24 cellular contexts compared by ENCODE assay signal in genomic region chr14:36515896-36516718, GRCh38. TPM values are rescaled to one million over a fixed set of nuclear protein-coding genes. Genes with fewer than 3 reads are reported as not detected.
DNase-seq lines count a peak whose midpoint lies in the region; ATAC-seq lines count a peak whose summit lies in the region.
"Had no signal": no experiment of that assay in that cellular context is flagged by ENCODE, and none has a peak within 500 bp of the region (broad histone marks: within the 10 kb centered on the region; RNA-seq: fewer than 3 reads in every experiment).

No MANE protein-coding gene starts in this region.

- no peaks in the 10 kb centered on the region for H3K9me3 ChIP-seq in iPS-15b (ENCODE audit: control insufficient read depth, insufficient read depth, low read length)
- H3K9me3 ChIP-seq: ovary had no signal

- no peak overlapping the region for H3K4me3 Mint-ChIP-seq in activated naive CD8-positive, alpha-beta T cell treated with anti-CD3 and anti-CD28 coated beads, Interleukin-2, amount 10 ng/mL, durations not matched to agents 7 days and 5 days
- H3K4me3 Mint-ChIP-seq in activated naive CD8-positive, alpha-beta T cell treated with anti-CD3 and anti-CD28 coated beads, Interleukin-2, amount 50 U/mL, for 24 hours: no peak overlapping the region
- H3K4me3 Mint-ChIP-seq: activated B cell treated with CpG ODN at 0.5 μM for 24 hours; CD8-positive, alpha-beta memory T cell; central memory CD8-positive, alpha-beta T cell had no signal

- no peaks in the 10 kb centered on the region for H3K36me3 Mint-ChIP-seq in activated naive CD8-positive, alpha-beta T cell treated with anti-CD3 and anti-CD28 coated beads, Interleukin-2, amount 10 ng/mL, durations not matched to agents 7 days and 5 days
- no peaks in the 10 kb centered on the region for H3K36me3 Mint-ChIP-seq in activated naive CD8-positive, alpha-beta T cell treated with anti-CD3 and anti-CD28 coated beads, Interleukin-2, amount 50 U/mL, for 24 hours (ENCODE audit: low read depth)
- H3K36me3 Mint-ChIP-seq: CD8-positive, alpha-beta memory T cell; naive thymus-derived CD4-positive, alpha-beta T cell had no signal

- peaks cover 72% of the 10 kb centered on the region for H3K27me3 Mint-ChIP-seq in activated naive CD8-positive, alpha-beta T cell treated with anti-CD3 and anti-CD28 coated beads, Interleukin-2, amount 10 ng/mL, durations not matched to agents 7 days and 5 days
- H3K27me3 Mint-ChIP-seq in activated naive CD8-positive, alpha-beta T cell treated with anti-CD3 and anti-CD28 coated beads, Interleukin-2, amount 50 U/mL, for 24 hours: peaks cover 71% of the 10 kb centered on the region

- H3K4me1 ChIP-seq in iPS-15b (ENCODE audit: control insufficient read depth, insufficient read depth, low read length): peaks cover 2% of the 10 kb centered on the region

- ATAC-seq in activated naive CD8-positive, alpha-beta T cell treated with anti-CD3 and anti-CD28 coated beads, Interleukin-2, amount 10 ng/mL, durations not matched to agents 7 days and 5 days (ENCODE audit: low read depth): no peak
- ATAC-seq in activated naive CD8-positive, alpha-beta T cell treated with anti-CD3 and anti-CD28 coated beads, Interleukin-2, amount 50 U/mL, for 24 hours: no peak
- ATAC-seq in HG03565 (IDR thresholded peaks at IDR 0.05; ENCODE audit: unreplicated experiment) (no peak), HG02840 (IDR thresholded peaks at IDR 0.05; ENCODE audit: low FRiP score, unreplicated experiment) (no peak)
- ATAC-seq: naive thymus-derived CD4-positive, alpha-beta T cell; right cardiac atrium had no signal

- H3K9ac ChIP-seq in iPS-15b (ENCODE audit: low read depth, low read length): no peak overlapping the region

- no peaks in the 10 kb centered on the region for H3K36me3 ChIP-seq in H7 (replicated peaks; ENCODE audit: control insufficient read depth, insufficient read depth, low read length)
- H3K36me3 ChIP-seq in iPS-15b (ENCODE audit: control insufficient read depth, insufficient read depth, low read length): no peaks in the 10 kb centered on the region
- H3K36me3 ChIP-seq: ovary had no signal

- peaks cover 5% of the 10 kb centered on the region for H3K4me1 Mint-ChIP-seq in activated naive CD8-positive, alpha-beta T cell treated with anti-CD3 and anti-CD28 coated beads, Interleukin-2, amount 10 ng/mL, durations not matched to agents 7 days and 5 days
- peaks cover 10% of the 10 kb centered on the region for H3K4me1 Mint-ChIP-seq in activated naive CD8-positive, alpha-beta T cell treated with anti-CD3 and anti-CD28 coated beads, Interleukin-2, amount 50 U/mL, for 24 hours

- no peak overlapping the region for H3K4me3 ChIP-seq in H7 (ENCODE audit: insufficient read depth, low read depth, low read length)
- peak overlapping the region; percentile 35 for H3K4me3 ChIP-seq in iPS-15b (ENCODE audit: low read depth, low read length)
- H3K4me3 ChIP-seq: ovary had no signal

- peak overlapping the region; percentile 36 for H3K27ac Mint-ChIP-seq in activated naive CD8-positive, alpha-beta T cell treated with anti-CD3 and anti-CD28 coated beads, Interleukin-2, amount 10 ng/mL, durations not matched to agents 7 days and 5 days
- H3K27ac Mint-ChIP-seq in activated naive CD8-positive, alpha-beta T cell treated with anti-CD3 and anti-CD28 coated beads, Interleukin-2, amount 50 U/mL, for 24 hours: no peak overlapping the region
- H3K27ac Mint-ChIP-seq: activated B cell treated with CpG ODN at 0.5 μM for 24 hours; CD8-positive, alpha-beta memory T cell had no signal

- H3K9me3 Mint-ChIP-seq in activated naive CD8-positive, alpha-beta T cell treated with anti-CD3 and anti-CD28 coated beads, Interleukin-2, amount 10 ng/mL, durations not matched to agents 7 days and 5 days: peaks cover 1% of the 10 kb centered on the region
- H3K9me3 Mint-ChIP-seq in activated naive CD8-positive, alpha-beta T cell treated with anti-CD3 and anti-CD28 coated beads, Interleukin-2, amount 50 U/mL, for 24 hours: no peaks in the 10 kb centered on the region
- H3K9me3 Mint-ChIP-seq: activated B cell treated with CpG ODN at 0.5 μM for 24 hours; central memory CD8-positive, alpha-beta T cell had no signal

- H3K27me3 ChIP-seq in H7 (ENCODE audit: control insufficient read depth, insufficient read depth, low read length) (peaks cover 99% of the 10 kb centered on the region), iPS-15b (ENCODE audit: control insufficient read depth, insufficient read depth, low read length) (peaks cover 99% of the 10 kb centered on the region)

- POLR2A ChIA-PET in activated naive CD8-positive, alpha-beta T cell treated with anti-CD3 and anti-CD28 coated beads, Interleukin-2, amount 10 ng/mL, durations not matched to agents 7 days and 5 days (lab: Charles Lee): no interaction called here

- DNase-seq in activated naive CD8-positive, alpha-beta T cell treated with anti-CD3 and anti-CD28 coated beads, Interleukin-2, amount 10 ng/mL, durations not matched to agents 7 days and 5 days: no peak
- DNase-seq in activated naive CD8-positive, alpha-beta T cell treated with anti-CD3 and anti-CD28 coated beads, Interleukin-2, amount 50 U/mL, for 24 hours: no peak
- DNase-seq in H7: peak; percentile 30
- DNase-seq in NCI-H2171 treated with DMSO at 0.1 percent for 48 hours (lab: John Stamatoyannopoulos, UW): no peak
- DNase-seq: activated B cell treated with CpG ODN at 0.5 μM for 24 hours; activated CD4-positive, alpha-beta T cell treated with anti-CD3 and anti-CD28 coated beads, Interleukin-2, amount 50 U/mL, for 48 hours; activated naive CD4-positive, alpha-beta T cell treated with Interleukin-2 at 50 U/mL for 16 hours; activated T-cell treated with anti-CD3 and anti-CD28 coated beads for 4 hours; aorta; CD8-positive, alpha-beta memory T cell; erythroblast; foreskin melanocyte; hypothalamus; mesenchymal stem cell; naive thymus-derived CD4-positive, alpha-beta T cell; NCI-H446; ovary; right cardiac atrium; stimulated activated CD4-positive, alpha-beta T cell treated with anti-CD3 and anti-CD28 coated beads, Interleukin-15, amount 100 ng/mL, for 24 hours had no signal

RNA-seq across cellular contexts. Expression of gene NKX2-1, which starts 3.9 kb away (rescaled TPM):
- total RNA-seq in activated naive CD8-positive, alpha-beta T cell treated with anti-CD3 and anti-CD28 coated beads, Interleukin-2, amount 10 ng/mL, durations not matched to agents 7 days and 5 days: not detected
- total RNA-seq in H7 (2014; rRNA removed; shearing (Covaris generic)): 0.78 and 1.7 TPM in 2 replicates
- total RNA-seq: activated B cell treated with CpG ODN at 0.5 μM for 24 hours; aorta; CD8-positive, alpha-beta memory T cell; naive thymus-derived CD4-positive, alpha-beta T cell; RPMI7951 had no signal
